1 cellular context compared by ENCODE assay signal in the genomic region with DNA sequence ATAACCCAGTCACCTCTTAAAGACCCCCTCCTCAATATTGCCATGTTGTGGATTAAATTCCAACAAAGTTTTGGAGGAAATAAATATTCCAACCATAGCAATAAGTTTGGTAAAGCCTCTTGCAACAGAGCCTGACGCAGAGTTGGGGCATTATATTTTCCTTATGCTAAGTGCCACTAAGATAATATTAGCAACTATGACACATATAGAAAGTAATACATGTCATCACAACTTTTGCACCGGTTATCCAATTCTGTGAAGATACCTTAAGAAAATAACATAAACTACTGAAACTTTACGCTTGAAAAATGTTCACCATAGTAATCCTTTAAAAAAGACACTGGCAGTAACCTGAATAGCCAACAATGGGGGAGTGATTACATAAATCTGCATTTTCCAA.
TF ChIP-seq lines count a peak whose summit lies in the region.

No MANE protein-coding gene starts in this region.

TF ChIP-seq in K562, 482 proteins besides CTCF, POLR2A, EP300 and RAD21:
- TF ChIP-seq, protein P1, sequence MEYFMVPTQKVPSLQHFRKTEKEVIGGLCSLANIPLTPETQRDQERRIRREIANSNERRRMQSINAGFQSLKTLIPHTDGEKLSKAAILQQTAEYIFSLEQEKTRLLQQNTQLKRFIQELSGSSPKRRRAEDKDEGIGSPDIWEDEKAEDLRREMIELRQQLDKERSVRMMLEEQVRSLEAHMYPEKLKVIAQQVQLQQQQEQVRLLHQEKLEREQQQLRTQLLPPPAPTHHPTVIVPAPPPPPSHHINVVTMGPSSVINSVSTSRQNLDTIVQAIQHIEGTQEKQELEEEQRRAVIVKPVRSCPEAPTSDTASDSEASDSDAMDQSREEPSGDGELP (CRISPR knock-in tag; IDR thresholded peaks at IDR 0.05; ENCODE audit: borderline replicate concordance), result no peak
- TF ChIP-seq ZNF175 (CRISPR knock-in tag; IDR thresholded peaks at IDR 0.05; ENCODE audit: low read depth), result no peak
- no peak for TF ChIP-seq BRCA1 (IDR thresholded peaks at IDR 0.05)
- no peak for TF ChIP-seq BRCA1 (CRISPR knock-in tag; IDR thresholded peaks at IDR 0.05)
- no peak for TF ChIP-seq KLF1 (tag; IDR thresholded peaks at IDR 0.05)
- TF ChIP-seq GABPB2 (CRISPR knock-in tag; conservative IDR thresholded peaks at IDR 0.05), result no peak
- no peak for TF ChIP-seq ZNF263 (CRISPR knock-in tag; IDR thresholded peaks at IDR 0.05; ENCODE audit: borderline replicate concordance)
- no peak for TF ChIP-seq ZSCAN29 (IDR thresholded peaks at IDR 0.05)
- no peak for TF ChIP-seq GATA2 (CRISPR knock-in tag; IDR thresholded peaks at IDR 0.05)
- TF ChIP-seq, protein P2, sequence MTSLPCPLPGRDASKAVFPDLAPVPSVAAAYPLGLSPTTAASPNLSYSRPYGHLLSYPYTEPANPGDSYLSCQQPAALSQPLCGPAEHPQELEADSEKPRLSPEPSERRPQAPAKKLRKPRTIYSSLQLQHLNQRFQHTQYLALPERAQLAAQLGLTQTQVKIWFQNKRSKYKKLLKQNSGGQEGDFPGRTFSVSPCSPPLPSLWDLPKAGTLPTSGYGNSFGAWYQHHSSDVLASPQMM (CRISPR knock-in tag; IDR thresholded peaks at IDR 0.05), result no peak
- TF ChIP-seq, protein P3, sequence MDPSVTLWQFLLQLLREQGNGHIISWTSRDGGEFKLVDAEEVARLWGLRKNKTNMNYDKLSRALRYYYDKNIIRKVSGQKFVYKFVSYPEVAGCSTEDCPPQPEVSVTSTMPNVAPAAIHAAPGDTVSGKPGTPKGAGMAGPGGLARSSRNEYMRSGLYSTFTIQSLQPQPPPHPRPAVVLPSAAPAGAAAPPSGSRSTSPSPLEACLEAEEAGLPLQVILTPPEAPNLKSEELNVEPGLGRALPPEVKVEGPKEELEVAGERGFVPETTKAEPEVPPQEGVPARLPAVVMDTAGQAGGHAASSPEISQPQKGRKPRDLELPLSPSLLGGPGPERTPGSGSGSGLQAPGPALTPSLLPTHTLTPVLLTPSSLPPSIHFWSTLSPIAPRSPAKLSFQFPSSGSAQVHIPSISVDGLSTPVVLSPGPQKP (CRISPR knock-in tag; IDR thresholded peaks at IDR 0.05), result no peak
- TF ChIP-seq SIN3A (IDR thresholded peaks at IDR 0.05; ENCODE audit: borderline replicate concordance in 2 of 2, control insufficient read depth in 1 of 2, low read depth in 2 of 2, low read length in 2 of 2), result no peak
- TF ChIP-seq ZBTB8A (IDR thresholded peaks at IDR 0.05; ENCODE audit: partially characterized antibody), result no peak
- no peak for TF ChIP-seq NFYB (IDR thresholded peaks at IDR 0.05; ENCODE audit: extremely low read depth, insufficient read length)
- TF ChIP-seq ZNF184 (CRISPR knock-in tag; IDR thresholded peaks at IDR 0.05), result no peak
- no peak for TF ChIP-seq FOXA1 (IDR thresholded peaks at IDR 0.05; ENCODE audit: borderline replicate concordance)
- no peak for TF ChIP-seq SP1 (CRISPR knock-in tag; IDR thresholded peaks at IDR 0.05)
- TF ChIP-seq HDAC6 (IDR thresholded peaks at IDR 0.05; ENCODE audit: low read depth, low read length), result no peak
- TF ChIP-seq DDX20 (tag; IDR thresholded peaks at IDR 0.05; ENCODE audit: low read depth), result no peak
